Comparison of ENCODE assay signal across 14 cellular contexts in genomic region chr13:91904005-91904404, GRCh38.
A peak's percentile ranks its signal among the peaks of the same experiment; 100 is the strongest.
DNase-seq lines count a peak whose midpoint lies in the region; ATAC-seq and TF ChIP-seq lines count a peak whose summit lies in the region.
"Had no signal": no experiment of that assay in that cellular context is flagged by ENCODE, and none has a peak within 500 bp of the region (broad histone marks: within the 10 kb centered on the region; RNA-seq: fewer than 3 reads in every experiment).

No MANE protein-coding gene starts in this region.

- peak; percentile 83 for ATAC-seq in GM19463 (IDR thresholded peaks at IDR 0.05; ENCODE audit: unreplicated experiment)
- ATAC-seq in HG02884 (IDR thresholded peaks at IDR 0.05; ENCODE audit: unreplicated experiment), result peak; percentile 72
- ATAC-seq in HG03520 (IDR thresholded peaks at IDR 0.05; ENCODE audit: unreplicated experiment), result peak; percentile 88
- ATAC-seq: activated T-cell treated with anti-CD3 and anti-CD28 coated beads, Interleukin-2, amount 50 U/mL, for 72 hours; heart right ventricle; stimulated activated effector memory CD8-positive, alpha-beta T cell treated with anti-CD3 and anti-CD28 coated beads, Interleukin-12 subunit alpha, Interleukin-12 subunit beta, amount 100 ng/mL, for 72 hours had no signal

- H3K4me3 ChIP-seq in GM06990 (replicated peaks; ENCODE audit: low read depth, low read length), result no peak overlapping the region
- H3K4me3 ChIP-seq: heart right ventricle, lung had no signal

- H3K27me3 ChIP-seq in GM06990 (replicated peaks; ENCODE audit: control insufficient read depth, insufficient read depth, low read length), result no peaks in the 10 kb centered on the region
- H3K27me3 ChIP-seq: heart right ventricle had no signal

- no peaks in the 10 kb centered on the region for H3K36me3 ChIP-seq in GM06990 (ENCODE audit: control insufficient read depth, insufficient read depth, low read length)
- H3K36me3 ChIP-seq: heart right ventricle had no signal

- DNase-seq in GM06990 (ENCODE audit: extremely low read depth, insufficient read length) (peak; percentile 5), SKM-1 (lab: John Stamatoyannopoulos, UW; ENCODE audit: unreplicated experiment) (no peak), GOT3 (lab: John Stamatoyannopoulos, UW) (no peak), HCEC 1CT (no peak), GM03348 (ENCODE audit: low spot score) (no peak)
- DNase-seq: activated T-cell treated with anti-CD3 and anti-CD28 coated beads, Interleukin-2, amount 50 U/mL, for 72 hours; DND-41; endodermal cell; heart right ventricle had no signal

- TF ChIP-seq CTCF in GM06990 (IDR thresholded peaks at IDR 0.05; ENCODE audit: insufficient read depth, low read length, poor library complexity, severe bottlenecking), result no peak
